In genomic region chr19:39168258-39169142, GRCh38 we compare ENCODE assay signal across 1 cellular context.
TF ChIP-seq lines count a peak whose summit lies in the region.

No MANE protein-coding gene starts in this region.

TF ChIP-seq in IMR-90, 13 proteins besides CTCF, POLR2A, EP300 and RAD21:
- TF ChIP-seq ELK1 (IDR thresholded peaks at IDR 0.05; ENCODE audit: borderline replicate concordance, low read depth, low read length) (no peak), NFE2L2 (IDR thresholded peaks at IDR 0.05; ENCODE audit: low read depth, low read length) (no peak), MXI1 (IDR thresholded peaks at IDR 0.05; ENCODE audit: borderline replicate concordance, low read depth, low read length) (no peak), RCOR1 (IDR thresholded peaks at IDR 0.05; ENCODE audit: insufficient replicate concordance, low read length) (no peak), BHLHE40 (IDR thresholded peaks at IDR 0.05; ENCODE audit: low read depth, low read length) (no peak), CHD1 (IDR thresholded peaks at IDR 0.05; ENCODE audit: low read depth, low read length) (no peak), CEBPB (IDR thresholded peaks at IDR 0.05; ENCODE audit: low read depth, low read length) (no peak), USF2 (IDR thresholded peaks at IDR 0.05; ENCODE audit: low read depth, low read length) (no peak), SMC3 (IDR thresholded peaks at IDR 0.05; ENCODE audit: low read depth, low read length) (no peak), MAZ (IDR thresholded peaks at IDR 0.05; ENCODE audit: borderline replicate concordance, low read depth, low read length) (no peak)
